ENCODE assay signal across 24 cellular contexts in genomic region chr3:121096968-121097367, GRCh38.
"Had no signal": no experiment of that assay in that cellular context is flagged by ENCODE, and none has a peak within 500 bp of the region (broad histone marks: within the 10 kb centered on the region; RNA-seq: fewer than 3 reads in every experiment).

No MANE protein-coding gene starts in this region.

- DNase-seq: activated CD4-positive, alpha-beta T cell treated with anti-CD3 and anti-CD28 coated beads for 1 hour; activated CD4-positive, alpha-beta T cell treated with anti-CD3 and anti-CD28 coated beads, Interleukin-2, amount 50 U/mL, for 1 hour; activated CD8-positive, alpha-beta T cell treated with anti-CD3 and anti-CD28 coated beads, Interleukin-2, amount 10 ng/mL, durations not matched to agents 7 days and 5 days; activated gamma-delta T cell; aorta; brain microvascular endothelial cell; central memory CD4-positive, alpha-beta T cell; effector memory CD4-positive, alpha-beta T cell; glutamatergic neuron; kidney glomerular epithelial cell; left ventricle myocardium inferior; naive thymus-derived CD8-positive, alpha-beta T cell; retina; stimulated activated CD4-positive, alpha-beta T cell treated with anti-CD3 and anti-CD28 coated beads, Interleukin-4, amount 100 ng/mL, for 24 hours; stimulated activated naive CD8-positive, alpha-beta T cell treated with anti-CD3 and anti-CD28 coated beads, Interleukin-15, Interleukin-2, amounts not matched to agents 100 U/mL and 50 U/mL, for 24 hours; T-cell; tibial artery; WERI-Rb-1 had no signal

- H3K27me3 ChIP-seq: brain microvascular endothelial cell, esophagus muscularis mucosa, hepatocyte, tibial artery had no signal

- H3K4me1 Mint-ChIP-seq: mesothelial cell of epicardium; naive thymus-derived CD8-positive, alpha-beta T cell; T-cell had no signal

- H3K4me3 ChIP-seq: esophagus muscularis mucosa, hepatocyte, left ventricle myocardium inferior, tibial artery had no signal

- H3K27me3 Mint-ChIP-seq: T-cell had no signal

- H3K36me3 ChIP-seq: brain microvascular endothelial cell, esophagus muscularis mucosa, left ventricle myocardium inferior, tibial artery, WERI-Rb-1 had no signal

- H3K27ac Mint-ChIP-seq: activated CD8-positive, alpha-beta T cell treated with anti-CD3 and anti-CD28 coated beads, Interleukin-2, amount 10 ng/mL, durations not matched to agents 7 days and 5 days; activated naive CD4-positive, alpha-beta T cell treated with anti-CD3 and anti-CD28 coated beads, Interleukin-2, amount 50 U/mL, for 72 hours; activated T-helper 1 cell treated with anti-CD3 and anti-CD28 coated beads, Interleukin-12 subunit alpha, Interleukin-12 subunit beta, Interleukin-2, Interleukin-4 antibody, amounts not matched to agents 30 ng/mL and 10 ng/mL and 1 ng/mL, durations not matched to agents 14 hours and 24 hours and 36 hours; mesothelial cell of epicardium; T-cell; T-helper 2 cell treated with Interferon-gamma antibody and Interleukin-4, amounts not matched to agents 5 μg/mL and 100 μg/mL, for 36 hours had no signal

- ATAC-seq: activated CD8-positive, alpha-beta T cell treated with anti-CD3 and anti-CD28 coated beads, Interleukin-2, amount 10 ng/mL, durations not matched to agents 7 days and 5 days; activated naive CD4-positive, alpha-beta T cell treated with anti-CD3 and anti-CD28 coated beads, Interleukin-2, amount 50 U/mL, for 72 hours; naive thymus-derived CD8-positive, alpha-beta T cell; stimulated activated naive CD8-positive, alpha-beta T cell treated with anti-CD3 and anti-CD28 coated beads, Interleukin-15, Interleukin-2, amounts not matched to agents 100 U/mL and 50 U/mL, for 24 hours; T-cell had no signal

- H2AFZ ChIP-seq: hepatocyte had no signal

- H3K27ac ChIP-seq: brain microvascular endothelial cell, esophagus muscularis mucosa, hepatocyte, left ventricle myocardium inferior, tibial artery, WERI-Rb-1 had no signal

- H3K9me3 ChIP-seq: esophagus muscularis mucosa, tibial artery had no signal

- H3K36me3 Mint-ChIP-seq: mesothelial cell of epicardium, T-cell had no signal

- H3K4me3 Mint-ChIP-seq: activated CD8-positive, alpha-beta T cell treated with anti-CD3 and anti-CD28 coated beads, Interleukin-2, amount 10 ng/mL, durations not matched to agents 7 days and 5 days; activated T-helper 1 cell treated with anti-CD3 and anti-CD28 coated beads, Interleukin-12 subunit alpha, Interleukin-12 subunit beta, Interleukin-2, Interleukin-4 antibody, amounts not matched to agents 30 ng/mL and 10 ng/mL and 1 ng/mL, durations not matched to agents 14 hours and 24 hours and 36 hours; mesothelial cell of epicardium; naive thymus-derived CD8-positive, alpha-beta T cell; T-cell; T-helper 2 cell treated with Interferon-gamma antibody and Interleukin-4, amounts not matched to agents 5 μg/mL and 100 μg/mL, for 36 hours had no signal

- H3K4me2 ChIP-seq: hepatocyte had no signal

- H3K4me1 ChIP-seq: esophagus muscularis mucosa, left ventricle myocardium inferior, tibial artery had no signal
